ENCODE assay signal across 8 cellular contexts in genomic region chr18:58045265-58046086, GRCh38. TPM values are rescaled to one million over a fixed set of nuclear protein-coding genes. Genes with fewer than 3 reads are reported as not detected.
DNase-seq lines count a peak whose midpoint lies in the region; ATAC-seq and TF ChIP-seq lines count a peak whose summit lies in the region.

No MANE protein-coding gene starts in this region.

- H3K27me3 ChIP-seq in thyroid gland = no peaks in the 10 kb centered on the region

- peaks cover 35 to 39% (median 38%) of the 10 kb centered on the region in 3 donors for H3K4me1 Mint-ChIP-seq in naive B cell

- peaks cover 22 to 33% of the 10 kb centered on the region in 2 donors for H3K4me1 ChIP-seq in thyroid gland

- H3K27me3 Mint-ChIP-seq in naive B cell = no peaks in the 10 kb centered on the region

- no peaks in the 10 kb centered on the region for H3K9me3 ChIP-seq in thyroid gland

- peak overlapping the region; percentile 84 to 97 (median 95) for H3K4me3 Mint-ChIP-seq in naive B cell

- WGBS in thyroid gland, 2 donors = 4 to 5% methylated on average over 22 to 29 of the region's 32 CpGs

- intact Hi-C loops in thyroid gland (cut with DNase I) = loop anchor here (10.0 kb wide), 1 partner anchor 269 kb away; no protein-coding TSS in a partner anchor

- peak overlapping the region; percentile 66 for H3K4me3 ChIP-seq in epithelial cell of proximal tubule (ENCODE audit: low read depth, low read length)
- H3K4me3 ChIP-seq in thyroid gland (replicated peaks in 1 of 3) = peak overlapping the region; percentile 67 to 98 (median 84)

- no peaks in the 10 kb centered on the region for H3K9me3 Mint-ChIP-seq in naive B cell

- TF ChIP-seq CTCF in epithelial cell of proximal tubule (conservative IDR thresholded peaks at IDR 0.05; ENCODE audit: low read depth, low read length) (no peak), thyroid gland (IDR thresholded peaks at IDR 0.05) (no peak)

- H3K27ac ChIP-seq in thyroid gland = peak overlapping the region; percentile 36 to 93 (median 88)

- H3K36me3 ChIP-seq in thyroid gland = no peaks in the 10 kb centered on the region

- DNase-seq in NCI-H1417 (lab: John Stamatoyannopoulos, UW) (peak; percentile 63 to 95 (median 94)), NCI-H1417 treated with DMSO at 0.1 percent for 48 hours (lab: John Stamatoyannopoulos, UW) (no peak), NCI-H510A treated with DMSO at 0.1 percent for 48 hours (lab: John Stamatoyannopoulos, UW) (peak; percentile 90), activated T-cell treated with anti-CD3 and anti-CD28 coated beads for 24 hours (ENCODE audit: low read depth) (peak; percentile 7), epithelial cell of proximal tubule (ENCODE audit: low read depth) (no peak), naive B cell (peak; percentile 44), thyroid gland (peak; percentile 91 to 92)

- peak in 1 of 2 donors; percentile 81 for TF ChIP-seq POLR2A in thyroid gland (IDR thresholded peaks at IDR 0.05)

- peak overlapping the region in 4 of 6 donors; percentile 24 to 89 (median 70) for H3K27ac Mint-ChIP-seq in naive B cell

- ATAC-seq in naive B cell (ENCODE audit: low read depth in 2 of 2) = peak; percentile 7 to 12
- no peak for ATAC-seq in GM21717 (IDR thresholded peaks at IDR 0.05; ENCODE audit: unreplicated experiment)

- H3K36me3 Mint-ChIP-seq in naive B cell = no peaks in the 10 kb centered on the region

RNA-seq across cellular contexts. Expression of gene NEDD4L, which starts 1.4 kb away (rescaled TPM):
- 77.6 and 95.9 TPM in 2 replicates for total RNA-seq in epithelial cell of proximal tubule
- polyA plus RNA-seq in naive B cell (ENCODE audit: low read depth in 6 of 6) = 1 to 10 TPM; 3.2 to 5.8 (median 3.5) TPM
- 100 to 1,000 TPM in 1 of 4 donors, 10 to 100 TPM in 3; 61.5 to 105 (median 78.0) TPM for total RNA-seq in thyroid gland

Comparison
In these comparisons a context has a peak if more than half of its experiments do, and no peak if none do; other contexts are left out.
1. DNase-seq: peak in NCI-H1417 (3 of 3), NCI-H510A treated with DMSO at 0.1 percent for 48 hours (single experiment), activated T-cell treated with anti-CD3 and anti-CD28 coated beads for 24 hours (single experiment), naive B cell (single experiment) and thyroid gland (2 of 2); none in NCI-H1417 treated with DMSO at 0.1 percent for 48 hours (single experiment) and epithelial cell of proximal tubule (single experiment).